Comparison of ENCODE assay signal across 7 cellular contexts in genomic region chr17:45468293-45469203, GRCh38. TPM values are rescaled to one million over a fixed set of nuclear protein-coding genes. Genes with fewer than 3 reads are reported as not detected.
DNase-seq lines count a peak whose midpoint lies in the region; ATAC-seq and TF ChIP-seq lines count a peak whose summit lies in the region.
"Not testable (repeated sequence)": the region's sequence is repeated elsewhere in the genome, so short reads cannot be mapped to it uniquely, and the experiment has no call there.

No MANE protein-coding gene starts in this region.

- not testable (repeated sequence) for H3K4me3 Mint-ChIP-seq in MCF 10A (ENCODE audit: unreplicated experiment)

- H3K9ac ChIP-seq in IMR-90 (ENCODE audit: low read depth, low read length) = not testable (repeated sequence)

- not testable (repeated sequence) for H4K8ac ChIP-seq in IMR-90 (ENCODE audit: low read depth in 2 of 2, low read length in 2 of 2)

- not testable (repeated sequence) for H3K9me3 Mint-ChIP-seq in MCF 10A (ENCODE audit: unreplicated experiment)

- POLR2A ChIA-PET in IMR-90 (lab: Charles Lee; ENCODE audit: unreplicated experiment); PC-9 (lab: Charles Lee; ENCODE audit: unreplicated experiment); MCF 10A (lab: Yijun Ruan, JAX): not testable (repeated sequence)

- not testable (repeated sequence) for H2AK5ac ChIP-seq in IMR-90 (ENCODE audit: low read depth, low read length)

- not testable (repeated sequence) for H3K18ac ChIP-seq in IMR-90 (ENCODE audit: low read depth, low read length)

- intact Hi-C loops in IMR-90 (cut with micrococcal nuclease); PC-9 (cut with micrococcal nuclease; ENCODE audit: unreplicated experiment); MCF 10A (cut with micrococcal nuclease); mucosa of descending colon (cut with DNase I, micrococcal nuclease): not testable (repeated sequence)

- H2BK120ac ChIP-seq in IMR-90 (ENCODE audit: low read depth, low read length) = not testable (repeated sequence)

- H3K79me1 ChIP-seq in IMR-90 (ENCODE audit: low read depth in 1 of 2, low read length in 2 of 2) = not testable (repeated sequence)

- no CpG with 5 or more reads among the region's 14 CpGs for WGBS in IMR-90 (ENCODE audit: extremely low coverage in 2 of 2, insufficient read length in 1 of 2), 2 experiments

- H3K4me2 ChIP-seq in IMR-90 (ENCODE audit: low read depth, low read length) = not testable (repeated sequence)
- H3K4me2 ChIP-seq in PC-9 = peak overlapping the region; percentile 84

- not testable (repeated sequence) for TF ChIP-seq RAD21 in IMR-90 (IDR thresholded peaks at IDR 0.05; ENCODE audit: low read length)

- ATAC-seq in IMR-90 (ENCODE audit: low read depth) = peak; percentile 57; the same call in 1 of the 2 replicates
- ATAC-seq in mucosa of descending colon = peak; percentile 85
- peak; percentile 28 for ATAC-seq in stimulated activated naive CD8-positive, alpha-beta T cell treated with anti-CD3 and anti-CD28 coated beads, Interleukin-15, Interleukin-2, amounts not matched to agents 100 U/mL and 50 U/mL, for 24 hours

- not testable (repeated sequence) for TF ChIP-seq CTCF in IMR-90 (conservative IDR thresholded peaks at IDR 0.05; ENCODE audit: low read depth, low read length); PC-9 (conservative IDR thresholded peaks at IDR 0.05); MCF 10A (IDR thresholded peaks at IDR 0.05; ENCODE audit: unreplicated experiment); epithelial cell of esophagus (IDR thresholded peaks at IDR 0.05; ENCODE audit: insufficient read depth, low read depth, low read length, missing control alignments); mucosa of descending colon (IDR thresholded peaks at IDR 0.05)

- not testable (repeated sequence) for DNase-seq in IMR-90; MCF 10A (ENCODE audit: unreplicated experiment); stimulated activated naive CD8-positive, alpha-beta T cell treated with anti-CD3 and anti-CD28 coated beads, Interleukin-15, Interleukin-2, amounts not matched to agents 100 U/mL and 50 U/mL, for 24 hours
- DNase-seq in PC-9 = peak; percentile 76 to 97
- peak; percentile 37 for DNase-seq in epithelial cell of esophagus (ENCODE audit: low read depth)
- DNase-seq in islet precursor cell = peak; percentile 69
- DNase-seq in mucosa of descending colon = peak; percentile 32 to 61 (median 51)

- H3K9me1 ChIP-seq in IMR-90 (ENCODE audit: insufficient read depth, low read length) = not testable (repeated sequence)

- H3K27me3 Mint-ChIP-seq in MCF 10A (ENCODE audit: insufficient read depth, unreplicated experiment) = not testable (repeated sequence)

- H3K56ac ChIP-seq in IMR-90 (ENCODE audit: extremely low read depth, insufficient read depth, low read length) = not testable (repeated sequence)

- not testable (repeated sequence) for H2AK9ac ChIP-seq in IMR-90 (replicated peaks; ENCODE audit: low read depth, low read length, poor library complexity)

- H3K23ac ChIP-seq in IMR-90 (ENCODE audit: low read depth, low read length) = not testable (repeated sequence)

- H2AFZ ChIP-seq in IMR-90 (replicated peaks; ENCODE audit: low read length, poor library complexity); PC-9: not testable (repeated sequence)

- not testable (repeated sequence) for H3K4ac ChIP-seq in IMR-90 (ENCODE audit: low read depth, low read length)

- not testable (repeated sequence) for H4K5ac ChIP-seq in IMR-90 (ENCODE audit: low read depth, low read length)

- peaks cover 38% of the 10 kb centered on the region for H3F3A ChIP-seq in PC-9 (ENCODE audit: insufficient read depth, low read depth)

- peak overlapping the region; percentile 19 for H3K27ac Mint-ChIP-seq in MCF 10A (ENCODE audit: low read depth, unreplicated experiment)

- H3K9me2 ChIP-seq in PC-9 (ENCODE audit: insufficient read depth) = not testable (repeated sequence)

- not testable (repeated sequence) for H3K27ac ChIP-seq in IMR-90 (ENCODE audit: insufficient read depth, low read length)
- H3K27ac ChIP-seq in PC-9 = peak overlapping the region; percentile 84

- peaks cover 26% of the 10 kb centered on the region for H3K79me2 ChIP-seq in PC-9 (ENCODE audit: low read depth)

- not testable (repeated sequence) for H4K20me1 ChIP-seq in IMR-90 (ENCODE audit: insufficient read depth, low read length); PC-9 (ENCODE audit: insufficient read depth)

- not testable (repeated sequence) for H3K9me3 ChIP-seq in IMR-90 (ENCODE audit: control insufficient read depth, insufficient read depth, low read length); PC-9 (ENCODE audit: insufficient read depth, low read depth); mucosa of descending colon

- not testable (repeated sequence) for H3K14ac ChIP-seq in IMR-90 (replicated peaks; ENCODE audit: low read depth, low read length)

- not testable (repeated sequence) for H3K4me3 ChIP-seq in IMR-90 (ENCODE audit: insufficient read depth, low read depth, low read length); epithelial cell of esophagus (ENCODE audit: low read length); mucosa of descending colon
- peak overlapping the region; percentile 35; the same call in 1 of the 2 replicates for H3K4me3 ChIP-seq in PC-9

- in situ Hi-C loops in IMR-90 (cut with MboI; ENCODE audit: low sequenced_read_pairs) = not testable (repeated sequence)

- not testable (repeated sequence) for H2BK20ac ChIP-seq in IMR-90 (ENCODE audit: low read depth, low read length)

- CTCF ChIA-PET in IMR-90 (lab: Yijun Ruan, JAX); PC-9 (lab: Charles Lee); MCF 10A (lab: Yijun Ruan, JAX): not testable (repeated sequence)

- H2BK5ac ChIP-seq in IMR-90 (ENCODE audit: low read depth, low read length, poor library complexity, severe bottlenecking) = not testable (repeated sequence)

- H3K36me3 ChIP-seq in IMR-90 (ENCODE audit: control insufficient read depth, insufficient read depth, low read length); mucosa of descending colon (ENCODE audit: low read depth): not testable (repeated sequence)
- peaks cover 15% of the 10 kb centered on the region; the same call in 1 of the 2 replicates for H3K36me3 ChIP-seq in PC-9 (ENCODE audit: low read depth)

- not testable (repeated sequence) for TF ChIP-seq POLR2A in IMR-90 (IDR thresholded peaks at IDR 0.05; ENCODE audit: low read depth, low read length)

- H2BK15ac ChIP-seq in IMR-90 (ENCODE audit: low read depth, low read length) = not testable (repeated sequence)

- H4K91ac ChIP-seq in IMR-90 (ENCODE audit: insufficient read depth, low read depth, low read length) = not testable (repeated sequence)

- dilution Hi-C loops in IMR-90 (cut with HindIII; ENCODE audit: low sequenced_read_pairs, unreplicated experiment) = not testable (repeated sequence)

- H3K4me1 ChIP-seq in IMR-90 (ENCODE audit: control insufficient read depth, insufficient read depth, low read length); mucosa of descending colon (ENCODE audit: low read depth): not testable (repeated sequence)
- H3K4me1 ChIP-seq in PC-9 (replicated peaks; ENCODE audit: insufficient read depth) = peaks cover 54% of the 10 kb centered on the region

- not testable (repeated sequence) for H3K27me3 ChIP-seq in IMR-90 (ENCODE audit: control insufficient read depth, insufficient read depth, low read length); PC-9 (ENCODE audit: insufficient read depth, low read depth)

- H3K4me1 Mint-ChIP-seq in MCF 10A (ENCODE audit: insufficient read depth, unreplicated experiment) = not testable (repeated sequence)

- not testable (repeated sequence) for BruUV-seq in IMR-90 (replicated peaks; lab: Mats Ljungman, UMichigan); MCF 10A (replicated peaks; lab: Mats Ljungman, UMichigan)
- TSS peak; percentile 76 for BruUV-seq in PC-9 (replicated peaks; lab: Mats Ljungman, UMichigan)

- H3K36me3 Mint-ChIP-seq in MCF 10A (ENCODE audit: insufficient read depth, unreplicated experiment) = not testable (repeated sequence)

RNA-seq across cellular contexts. Expression of gene PLEKHM1, which starts 22.0 kb away (rescaled TPM):
- total RNA-seq in IMR-90 (2012; rRNA removed) = 4.2 and 4.7 TPM in 2 replicates
- polyA plus RNA-seq in IMR-90 (2012; rRNA removed) = 16.4 and 17.1 TPM in 2 replicates
- 19.0 and 19.9 TPM in 2 replicates for polyA plus RNA-seq in IMR-90 (2012; cell fraction: cytosol; rRNA removed)
- 35.0 and 53.2 TPM in 2 replicates for polyA plus RNA-seq in IMR-90 (2012; cell fraction: nucleus; rRNA removed; ENCODE audit: low replicate concordance)
- 42.5 and 49.6 TPM in 2 replicates for total RNA-seq in PC-9 (2021)
- total RNA-seq in MCF 10A (2022) = 53.4 and 87.4 TPM in 2 replicates
- total RNA-seq in mucosa of descending colon = 10 to 100 TPM; 59.1 to 71.3 (median 68.7) TPM

RNA-seq across cellular contexts. Expression of gene ARHGAP27, which starts 35.9 kb away (rescaled TPM):
- total RNA-seq in IMR-90 (2012; rRNA removed) = under 0.01 and 0.56 TPM in 2 replicates
- polyA plus RNA-seq in IMR-90 (2012; rRNA removed) = 0.89 and 1.9 TPM in 2 replicates
- 0.37 and 0.67 TPM in 2 replicates for polyA plus RNA-seq in IMR-90 (2012; cell fraction: cytosol; rRNA removed)
- polyA plus RNA-seq in IMR-90 (2012; cell fraction: nucleus; rRNA removed; ENCODE audit: low replicate concordance) = 7.4 and 16.4 TPM in 2 replicates
- 60.6 and 61.4 TPM in 2 replicates for total RNA-seq in PC-9 (2021)
- total RNA-seq in MCF 10A (2022) = 30.5 and 47.6 TPM in 2 replicates
- 100 to 1,000 TPM in 2 of 3 donors, 10 to 100 TPM in 1; 88.7 to 199 (median 165) TPM for total RNA-seq in mucosa of descending colon

Comparison
In these comparisons a context has a peak if more than half of its experiments do, and no peak if none do; other contexts are left out.
1. ATAC-seq: peak in every context shown above with its lines; median percentile 85 in mucosa of descending colon; 57 in IMR-90; 28 in stimulated activated naive CD8-positive, alpha-beta T cell treated with anti-CD3 and anti-CD28 coated beads, Interleukin-15, Interleukin-2, amounts not matched to agents 100 U/mL and 50 U/mL, for 24 hours.
2. RNA of gene ARHGAP27, which starts 35.9 kb away (total RNA-seq): 88.7 to 199 TPM in mucosa of descending colon, 60.6 to 61.4 TPM in PC-9 and 30.5 to 47.6 TPM in MCF 10A; under 0.01 to 0.56 TPM in IMR-90; every median in the first group is over 10 times any median in the second.